8 cellular contexts compared by ENCODE assay signal in the genomic region with DNA sequence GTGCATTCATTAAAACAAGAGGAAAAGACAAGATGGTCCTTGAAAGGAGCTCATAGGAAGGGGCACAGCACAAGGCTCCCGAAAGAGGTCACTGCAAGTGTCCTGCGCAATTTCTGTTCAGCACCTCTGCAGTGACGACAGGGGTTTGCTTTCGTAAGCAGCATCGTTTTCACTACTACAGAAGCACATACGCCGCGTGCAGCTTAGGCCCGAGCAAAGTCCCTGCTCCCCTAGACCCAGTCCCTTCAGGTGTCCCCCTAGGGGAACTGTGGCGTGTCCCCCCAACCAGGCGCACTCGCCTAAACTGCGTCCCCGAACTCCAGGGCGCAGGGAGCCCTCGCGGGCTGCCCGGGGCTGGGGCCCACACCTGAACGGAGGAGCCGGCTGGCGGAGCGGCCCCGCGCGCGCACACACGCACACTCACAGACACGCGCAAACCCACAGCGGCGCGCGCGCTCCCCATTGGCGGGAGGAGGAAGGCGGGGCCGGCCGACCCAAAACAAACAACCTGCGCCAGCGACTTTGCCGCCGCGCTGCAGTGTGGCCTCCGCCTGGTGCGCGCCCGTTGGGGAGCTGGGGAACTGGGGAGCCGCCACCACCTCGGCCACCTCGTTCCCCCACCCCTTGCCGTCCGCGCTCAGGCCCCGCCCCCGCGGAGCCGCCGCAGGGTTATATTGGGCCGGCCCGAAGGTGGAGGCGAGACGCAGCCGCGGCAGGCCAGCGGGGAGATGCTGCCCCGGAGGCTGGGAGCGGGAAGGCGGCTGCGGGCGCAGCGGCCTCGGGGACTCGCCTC. TPM values are rescaled to one million over a fixed set of nuclear protein-coding genes. Genes with fewer than 3 reads are reported as not detected.
DNase-seq lines count a peak whose midpoint lies in the region; FAIRE-seq and TF ChIP-seq lines count a peak whose summit lies in the region.

Gene FOXQ1, plus strand, starts transcription at position 699 of the 793 bp plus-strand sequence. CDS start 607 bp downstream, outside the sequence.

- peak; percentile 35 for DNase-seq in GM12891 (ENCODE audit: insufficient read length, low spot score)
- DNase-seq in NOMO-1 treated with DMSO at 0.1 percent for 48 hours (lab: John Stamatoyannopoulos, UW; ENCODE audit: unreplicated experiment): peak; percentile 24
- DNase-seq in inferior parietal cortex (ENCODE audit: extremely low spot score): no peak
- no peak for DNase-seq in activated gamma-delta T cell (lab: John Stamatoyannopoulos, UW)
- no peak for DNase-seq in GM10248 (ENCODE audit: extremely low spot score)

- 1% methylated on average over 73 of the region's 73 CpGs for WGBS in ectodermal cell, 2 experiments
- WGBS in mesodermal cell (ENCODE audit: insufficient coverage in 2 of 2), 2 experiments: 0 to 1% methylated on average over 48 to 69 of the region's 73 CpGs
- whole genome bisulfite sequencing in urinary bladder: under 1% methylated on average over 73 of the region's 73 CpGs

- H3K36me3 ChIP-seq in ectodermal cell (ENCODE audit: control insufficient read depth, insufficient read depth, low read length) (no peaks in the 10 kb centered on the region), mesodermal cell (ENCODE audit: control insufficient read depth, insufficient read depth, low read length) (no peaks in the 10 kb centered on the region), urinary bladder (ENCODE audit: insufficient read depth) (no peaks in the 10 kb centered on the region)

- H3K27ac ChIP-seq in ectodermal cell (ENCODE audit: insufficient read depth, low read depth, low read length, poor library complexity, severe bottlenecking): no peak within 1 kb of the TSS
- H3K27ac ChIP-seq in mesodermal cell (ENCODE audit: low read depth, low read length, severe bottlenecking): no peak within 1 kb of the TSS
- H3K27ac ChIP-seq in urinary bladder (ENCODE audit: low read depth): peak within 1 kb of the TSS; percentile 95

- H3K9me3 ChIP-seq in ectodermal cell (ENCODE audit: control insufficient read depth, low read length): no peaks in the 10 kb centered on the region
- H3K9me3 ChIP-seq in mesodermal cell (ENCODE audit: control insufficient read depth, low read length): no peaks in the 10 kb centered on the region

- peak within 1 kb of the TSS; percentile 32 for H3K4me3 ChIP-seq in ectodermal cell (ENCODE audit: insufficient read depth, low read depth, low read length)
- H3K4me3 ChIP-seq in mesodermal cell (ENCODE audit: extremely low read depth, insufficient read depth, low read length, poor library complexity, severe bottlenecking): peak within 1 kb of the TSS; percentile 39
- peak within 1 kb of the TSS; percentile 67 for H3K4me3 ChIP-seq in urinary bladder (ENCODE audit: low read depth, low read length)

- H3K4me1 ChIP-seq in ectodermal cell (ENCODE audit: control insufficient read depth, insufficient read depth, low read length) (peaks cover 6% of the 10 kb centered on the region), mesodermal cell (ENCODE audit: control insufficient read depth, insufficient read depth, low read length, poor library complexity, severe bottlenecking) (no peaks in the 10 kb centered on the region), urinary bladder (ENCODE audit: insufficient read depth) (peaks cover 2% of the 10 kb centered on the region)

- no peak for TF ChIP-seq CTCF in GM10248 (IDR thresholded peaks at IDR 0.05; ENCODE audit: control extremely low read depth, extremely low read depth, low read depth, missing control alignments)

- CTCF ChIA-PET in GM10248 (lab: Yijun Ruan, JAX): no interaction called here

- peaks cover 98% of the 10 kb centered on the region for H3K27me3 ChIP-seq in ectodermal cell (ENCODE audit: control insufficient read depth, insufficient read depth, low read length, poor library complexity, severe bottlenecking)

- FAIRE-seq in GM12891 (lab: Jason Lieb, UNC): no peak

- POLR2A ChIA-PET in GM10248 (lab: Yijun Ruan, JAX): no interaction called here

- no peak for TF ChIP-seq POLR2A in GM12891 (IDR thresholded peaks at IDR 0.05; ENCODE audit: low read depth, low read length)

TF ChIP-seq in GM12891, 5 proteins besides CTCF, POLR2A, EP300 and RAD21:
- TF ChIP-seq SPI1 (IDR thresholded peaks at IDR 0.05; ENCODE audit: low read depth, low read length) (no peak), PAX5 (IDR thresholded peaks at IDR 0.05; ENCODE audit: insufficient read depth, low read length, severe bottlenecking) (no peak), POLR2AphosphoS5 (IDR thresholded peaks at IDR 0.05; ENCODE audit: low read depth, low read length) (no peak), TAF1 (IDR thresholded peaks at IDR 0.05; ENCODE audit: low read depth, low read length) (no peak), POU2F2 (IDR thresholded peaks at IDR 0.05; ENCODE audit: low read depth, low read length) (no peak)
TF ChIP-seq in GM12891: peak in this region for 0.

RNA-seq across cellular contexts. Expression of gene FOXQ1, which starts in this region (rescaled TPM):
- polyA plus RNA-seq in GM12891 (2012; ENCODE audit: low read depth, missing spikeins): not detected
- polyA plus RNA-seq in ectodermal cell (2013, experiment 1 of 4): 0.33 TPM
- 0.18 TPM for polyA plus RNA-seq in ectodermal cell (2013, experiment 2 of 4)
- 0.32 TPM for polyA plus RNA-seq in ectodermal cell (2013, experiment 3 of 4)
- polyA plus RNA-seq in ectodermal cell (2013, experiment 4 of 4): 0.20 TPM
- polyA plus RNA-seq in mesodermal cell (2013, experiment 1 of 2): 0.41 TPM
- polyA plus RNA-seq in mesodermal cell (2013, experiment 2 of 2): 0.40 TPM
- total RNA-seq in urinary bladder: 10.8 TPM
- polyA plus RNA-seq in urinary bladder: 9.0 TPM

Comparison
In these comparisons a context has a peak if more than half of its experiments do, and no peak if none do; other contexts are left out.
1. DNase-seq: peak in GM12891 (single experiment) and NOMO-1 treated with DMSO at 0.1 percent for 48 hours (single experiment); none in inferior parietal cortex (single experiment), activated gamma-delta T cell (single experiment) and GM10248 (single experiment).
2. Peak in every context shown above with its lines, with median percentiles within 50 percentile points of each other: H3K4me3 ChIP-seq.